In the genomic region with DNA sequence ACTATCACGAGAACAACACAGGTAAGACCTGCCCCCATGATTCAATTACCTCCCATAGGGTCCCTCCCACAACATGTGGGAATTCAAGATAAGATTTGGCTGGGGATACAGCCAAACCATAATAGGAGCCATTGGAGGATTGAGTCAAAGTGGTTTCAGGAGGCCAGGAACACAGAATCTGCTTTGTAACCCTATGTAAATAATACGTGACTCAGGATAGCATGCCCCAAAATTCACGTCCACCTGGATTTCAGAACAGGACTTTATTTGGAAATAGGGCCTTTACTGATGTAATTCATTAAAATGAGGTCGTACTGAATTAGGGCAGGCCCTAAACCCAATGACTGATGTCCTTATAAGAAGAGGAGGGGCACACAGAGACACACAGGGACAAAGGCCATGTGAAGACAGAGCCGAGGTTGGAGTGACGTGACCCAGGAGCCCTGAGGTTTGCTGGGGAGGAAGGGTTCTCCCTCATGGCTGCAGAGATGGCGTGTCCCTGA, we compare ENCODE assay signal across 1 cellular context.
TF ChIP-seq lines count a peak whose summit lies in the region.

No MANE protein-coding gene starts in this region.

TF ChIP-seq in HepG2, 621 proteins besides CTCF, POLR2A, EP300 and RAD21 (continued from another document and continues in another):
- TF ChIP-seq, protein P1, sequence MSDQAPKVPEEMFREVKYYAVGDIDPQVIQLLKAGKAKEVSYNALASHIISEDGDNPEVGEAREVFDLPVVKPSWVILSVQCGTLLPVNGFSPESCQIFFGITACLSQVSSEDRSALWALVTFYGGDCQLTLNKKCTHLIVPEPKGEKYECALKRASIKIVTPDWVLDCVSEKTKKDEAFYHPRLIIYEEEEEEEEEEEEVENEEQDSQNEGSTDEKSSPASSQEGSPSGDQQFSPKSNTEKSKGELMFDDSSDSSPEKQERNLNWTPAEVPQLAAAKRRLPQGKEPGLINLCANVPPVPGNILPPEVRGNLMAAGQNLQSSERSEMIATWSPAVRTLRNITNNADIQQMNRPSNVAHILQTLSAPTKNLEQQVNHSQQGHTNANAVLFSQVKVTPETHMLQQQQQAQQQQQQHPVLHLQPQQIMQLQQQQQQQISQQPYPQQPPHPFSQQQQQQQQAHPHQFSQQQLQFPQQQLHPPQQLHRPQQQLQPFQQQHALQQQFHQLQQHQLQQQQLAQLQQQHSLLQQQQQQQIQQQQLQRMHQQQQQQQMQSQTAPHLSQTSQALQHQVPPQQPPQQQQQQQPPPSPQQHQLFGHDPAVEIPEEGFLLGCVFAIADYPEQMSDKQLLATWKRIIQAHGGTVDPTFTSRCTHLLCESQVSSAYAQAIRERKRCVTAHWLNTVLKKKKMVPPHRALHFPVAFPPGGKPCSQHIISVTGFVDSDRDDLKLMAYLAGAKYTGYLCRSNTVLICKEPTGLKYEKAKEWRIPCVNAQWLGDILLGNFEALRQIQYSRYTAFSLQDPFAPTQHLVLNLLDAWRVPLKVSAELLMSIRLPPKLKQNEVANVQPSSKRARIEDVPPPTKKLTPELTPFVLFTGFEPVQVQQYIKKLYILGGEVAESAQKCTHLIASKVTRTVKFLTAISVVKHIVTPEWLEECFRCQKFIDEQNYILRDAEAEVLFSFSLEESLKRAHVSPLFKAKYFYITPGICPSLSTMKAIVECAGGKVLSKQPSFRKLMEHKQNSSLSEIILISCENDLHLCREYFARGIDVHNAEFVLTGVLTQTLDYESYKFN (CRISPR knock-in tag; conservative IDR thresholded peaks at IDR 0.05) = no peak
- TF ChIP-seq, protein P2, sequence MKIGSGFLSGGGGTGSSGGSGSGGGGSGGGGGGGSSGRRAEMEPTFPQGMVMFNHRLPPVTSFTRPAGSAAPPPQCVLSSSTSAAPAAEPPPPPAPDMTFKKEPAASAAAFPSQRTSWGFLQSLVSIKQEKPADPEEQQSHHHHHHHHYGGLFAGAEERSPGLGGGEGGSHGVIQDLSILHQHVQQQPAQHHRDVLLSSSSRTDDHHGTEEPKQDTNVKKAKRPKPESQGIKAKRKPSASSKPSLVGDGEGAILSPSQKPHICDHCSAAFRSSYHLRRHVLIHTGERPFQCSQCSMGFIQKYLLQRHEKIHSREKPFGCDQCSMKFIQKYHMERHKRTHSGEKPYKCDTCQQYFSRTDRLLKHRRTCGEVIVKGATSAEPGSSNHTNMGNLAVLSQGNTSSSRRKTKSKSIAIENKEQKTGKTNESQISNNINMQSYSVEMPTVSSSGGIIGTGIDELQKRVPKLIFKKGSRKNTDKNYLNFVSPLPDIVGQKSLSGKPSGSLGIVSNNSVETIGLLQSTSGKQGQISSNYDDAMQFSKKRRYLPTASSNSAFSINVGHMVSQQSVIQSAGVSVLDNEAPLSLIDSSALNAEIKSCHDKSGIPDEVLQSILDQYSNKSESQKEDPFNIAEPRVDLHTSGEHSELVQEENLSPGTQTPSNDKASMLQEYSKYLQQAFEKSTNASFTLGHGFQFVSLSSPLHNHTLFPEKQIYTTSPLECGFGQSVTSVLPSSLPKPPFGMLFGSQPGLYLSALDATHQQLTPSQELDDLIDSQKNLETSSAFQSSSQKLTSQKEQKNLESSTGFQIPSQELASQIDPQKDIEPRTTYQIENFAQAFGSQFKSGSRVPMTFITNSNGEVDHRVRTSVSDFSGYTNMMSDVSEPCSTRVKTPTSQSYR (CRISPR knock-in tag; IDR thresholded peaks at IDR 0.05; ENCODE audit: borderline replicate concordance) = no peak
- TF ChIP-seq, protein P3, sequence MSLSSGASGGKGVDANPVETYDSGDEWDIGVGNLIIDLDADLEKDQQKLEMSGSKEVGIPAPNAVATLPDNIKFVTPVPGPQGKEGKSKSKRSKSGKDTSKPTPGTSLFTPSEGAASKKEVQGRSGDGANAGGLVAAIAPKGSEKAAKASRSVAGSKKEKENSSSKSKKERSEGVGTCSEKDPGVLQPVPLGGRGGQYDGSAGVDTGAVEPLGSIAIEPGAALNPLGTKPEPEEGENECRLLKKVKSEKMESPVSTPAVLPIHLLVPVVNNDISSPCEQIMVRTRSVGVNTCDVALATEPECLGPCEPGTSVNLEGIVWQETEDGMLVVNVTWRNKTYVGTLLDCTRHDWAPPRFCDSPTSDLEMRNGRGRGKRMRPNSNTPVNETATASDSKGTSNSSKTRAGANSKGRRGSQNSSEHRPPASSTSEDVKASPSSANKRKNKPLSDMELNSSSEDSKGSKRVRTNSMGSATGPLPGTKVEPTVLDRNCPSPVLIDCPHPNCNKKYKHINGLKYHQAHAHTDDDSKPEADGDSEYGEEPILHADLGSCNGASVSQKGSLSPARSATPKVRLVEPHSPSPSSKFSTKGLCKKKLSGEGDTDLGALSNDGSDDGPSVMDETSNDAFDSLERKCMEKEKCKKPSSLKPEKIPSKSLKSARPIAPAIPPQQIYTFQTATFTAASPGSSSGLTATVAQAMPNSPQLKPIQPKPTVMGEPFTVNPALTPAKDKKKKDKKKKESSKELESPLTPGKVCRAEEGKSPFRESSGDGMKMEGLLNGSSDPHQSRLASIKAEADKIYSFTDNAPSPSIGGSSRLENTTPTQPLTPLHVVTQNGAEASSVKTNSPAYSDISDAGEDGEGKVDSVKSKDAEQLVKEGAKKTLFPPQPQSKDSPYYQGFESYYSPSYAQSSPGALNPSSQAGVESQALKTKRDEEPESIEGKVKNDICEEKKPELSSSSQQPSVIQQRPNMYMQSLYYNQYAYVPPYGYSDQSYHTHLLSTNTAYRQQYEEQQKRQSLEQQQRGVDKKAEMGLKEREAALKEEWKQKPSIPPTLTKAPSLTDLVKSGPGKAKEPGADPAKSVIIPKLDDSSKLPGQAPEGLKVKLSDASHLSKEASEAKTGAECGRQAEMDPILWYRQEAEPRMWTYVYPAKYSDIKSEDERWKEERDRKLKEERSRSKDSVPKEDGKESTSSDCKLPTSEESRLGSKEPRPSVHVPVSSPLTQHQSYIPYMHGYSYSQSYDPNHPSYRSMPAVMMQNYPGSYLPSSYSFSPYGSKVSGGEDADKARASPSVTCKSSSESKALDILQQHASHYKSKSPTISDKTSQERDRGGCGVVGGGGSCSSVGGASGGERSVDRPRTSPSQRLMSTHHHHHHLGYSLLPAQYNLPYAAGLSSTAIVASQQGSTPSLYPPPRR (CRISPR knock-in tag; IDR thresholded peaks at IDR 0.05; ENCODE audit: borderline replicate concordance) = no peak
- TF ChIP-seq, protein P4, sequence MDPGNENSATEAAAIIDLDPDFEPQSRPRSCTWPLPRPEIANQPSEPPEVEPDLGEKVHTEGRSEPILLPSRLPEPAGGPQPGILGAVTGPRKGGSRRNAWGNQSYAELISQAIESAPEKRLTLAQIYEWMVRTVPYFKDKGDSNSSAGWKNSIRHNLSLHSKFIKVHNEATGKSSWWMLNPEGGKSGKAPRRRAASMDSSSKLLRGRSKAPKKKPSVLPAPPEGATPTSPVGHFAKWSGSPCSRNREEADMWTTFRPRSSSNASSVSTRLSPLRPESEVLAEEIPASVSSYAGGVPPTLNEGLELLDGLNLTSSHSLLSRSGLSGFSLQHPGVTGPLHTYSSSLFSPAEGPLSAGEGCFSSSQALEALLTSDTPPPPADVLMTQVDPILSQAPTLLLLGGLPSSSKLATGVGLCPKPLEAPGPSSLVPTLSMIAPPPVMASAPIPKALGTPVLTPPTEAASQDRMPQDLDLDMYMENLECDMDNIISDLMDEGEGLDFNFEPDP (CRISPR knock-in tag; conservative IDR thresholded peaks at IDR 0.05) = no peak
- TF ChIP-seq, protein P5, sequence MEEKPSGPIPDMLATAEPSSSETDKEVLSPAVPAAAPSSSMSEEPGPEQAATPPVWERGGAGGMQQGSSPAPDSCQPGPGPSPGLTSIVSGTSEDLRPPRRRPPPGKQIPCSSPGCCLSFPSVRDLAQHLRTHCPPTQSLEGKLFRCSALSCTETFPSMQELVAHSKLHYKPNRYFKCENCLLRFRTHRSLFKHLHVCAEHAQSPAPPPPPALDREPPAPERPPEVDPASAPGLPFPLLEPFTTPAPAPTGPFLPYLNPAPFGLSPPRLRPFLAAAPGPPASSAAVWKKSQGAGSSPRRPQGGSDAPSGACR (CRISPR knock-in tag; IDR thresholded peaks at IDR 0.05) = no peak
- TF ChIP-seq POLR2G (IDR thresholded peaks at IDR 0.05; ENCODE audit: low read depth, low read length) (peak; percentile 40; the same call in 1 of the 2 replicates), NFYC (CRISPR knock-in tag; IDR thresholded peaks at IDR 0.05) (no peak), ZNF766 (CRISPR knock-in tag; IDR thresholded peaks at IDR 0.05; ENCODE audit: borderline replicate concordance) (no peak), NCOA5 (CRISPR knock-in tag; IDR thresholded peaks at IDR 0.05) (no peak), CREB1 (IDR thresholded peaks at IDR 0.05) (peak; percentile 21; the same call in 1 of the 2 replicates), CREB1 (CRISPR knock-in tag; IDR thresholded peaks at IDR 0.05) (peak; percentile 57; the same call in 1 of the 2 replicates), ZNF816 (CRISPR knock-in tag; IDR thresholded peaks at IDR 0.05; ENCODE audit: borderline replicate concordance) (no peak), SETDB1 (CRISPR knock-in tag; IDR thresholded peaks at IDR 0.05; ENCODE audit: borderline replicate concordance) (no peak), KDM6A (CRISPR knock-in tag; IDR thresholded peaks at IDR 0.05; ENCODE audit: low read depth) (no peak), ISL2 (CRISPR knock-in tag; IDR thresholded peaks at IDR 0.05) (no peak), ZFP36 (IDR thresholded peaks at IDR 0.05; ENCODE audit: borderline replicate concordance, low read depth, low read length, partially characterized antibody) (no peak), SUZ12 (IDR thresholded peaks at IDR 0.05; ENCODE audit: low read depth, low read length) (no peak), MAF1 (CRISPR knock-in tag; IDR thresholded peaks at IDR 0.05; ENCODE audit: borderline replicate concordance) (no peak), FOXC1 (CRISPR knock-in tag; IDR thresholded peaks at IDR 0.05; ENCODE audit: borderline replicate concordance) (no peak), ZNF605 (CRISPR knock-in tag; IDR thresholded peaks at IDR 0.05) (no peak)
- TF ChIP-seq, protein P6, sequence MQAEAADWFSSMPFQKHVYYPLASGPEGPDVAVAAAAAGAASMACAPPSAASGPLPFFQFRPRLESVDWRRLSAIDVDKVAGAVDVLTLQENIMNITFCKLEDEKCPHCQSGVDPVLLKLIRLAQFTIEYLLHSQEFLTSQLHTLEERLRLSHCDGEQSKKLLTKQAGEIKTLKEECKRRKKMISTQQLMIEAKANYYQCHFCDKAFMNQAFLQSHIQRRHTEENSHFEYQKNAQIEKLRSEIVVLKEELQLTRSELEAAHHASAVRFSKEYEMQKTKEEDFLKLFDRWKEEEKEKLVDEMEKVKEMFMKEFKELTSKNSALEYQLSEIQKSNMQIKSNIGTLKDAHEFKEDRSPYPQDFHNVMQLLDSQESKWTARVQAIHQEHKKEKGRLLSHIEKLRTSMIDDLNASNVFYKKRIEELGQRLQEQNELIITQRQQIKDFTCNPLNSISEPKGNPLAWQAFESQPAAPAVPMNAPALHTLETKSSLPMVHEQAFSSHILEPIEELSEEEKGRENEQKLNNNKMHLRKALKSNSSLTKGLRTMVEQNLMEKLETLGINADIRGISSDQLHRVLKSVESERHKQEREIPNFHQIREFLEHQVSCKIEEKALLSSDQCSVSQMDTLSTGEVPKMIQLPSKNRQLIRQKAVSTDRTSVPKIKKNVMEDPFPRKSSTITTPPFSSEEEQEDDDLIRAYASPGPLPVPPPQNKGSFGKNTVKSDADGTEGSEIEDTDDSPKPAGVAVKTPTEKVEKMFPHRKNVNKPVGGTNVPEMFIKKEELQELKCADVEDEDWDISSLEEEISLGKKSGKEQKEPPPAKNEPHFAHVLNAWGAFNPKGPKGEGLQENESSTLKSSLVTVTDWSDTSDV (CRISPR knock-in tag; IDR thresholded peaks at IDR 0.05) = no peak
- TF ChIP-seq, protein P7, sequence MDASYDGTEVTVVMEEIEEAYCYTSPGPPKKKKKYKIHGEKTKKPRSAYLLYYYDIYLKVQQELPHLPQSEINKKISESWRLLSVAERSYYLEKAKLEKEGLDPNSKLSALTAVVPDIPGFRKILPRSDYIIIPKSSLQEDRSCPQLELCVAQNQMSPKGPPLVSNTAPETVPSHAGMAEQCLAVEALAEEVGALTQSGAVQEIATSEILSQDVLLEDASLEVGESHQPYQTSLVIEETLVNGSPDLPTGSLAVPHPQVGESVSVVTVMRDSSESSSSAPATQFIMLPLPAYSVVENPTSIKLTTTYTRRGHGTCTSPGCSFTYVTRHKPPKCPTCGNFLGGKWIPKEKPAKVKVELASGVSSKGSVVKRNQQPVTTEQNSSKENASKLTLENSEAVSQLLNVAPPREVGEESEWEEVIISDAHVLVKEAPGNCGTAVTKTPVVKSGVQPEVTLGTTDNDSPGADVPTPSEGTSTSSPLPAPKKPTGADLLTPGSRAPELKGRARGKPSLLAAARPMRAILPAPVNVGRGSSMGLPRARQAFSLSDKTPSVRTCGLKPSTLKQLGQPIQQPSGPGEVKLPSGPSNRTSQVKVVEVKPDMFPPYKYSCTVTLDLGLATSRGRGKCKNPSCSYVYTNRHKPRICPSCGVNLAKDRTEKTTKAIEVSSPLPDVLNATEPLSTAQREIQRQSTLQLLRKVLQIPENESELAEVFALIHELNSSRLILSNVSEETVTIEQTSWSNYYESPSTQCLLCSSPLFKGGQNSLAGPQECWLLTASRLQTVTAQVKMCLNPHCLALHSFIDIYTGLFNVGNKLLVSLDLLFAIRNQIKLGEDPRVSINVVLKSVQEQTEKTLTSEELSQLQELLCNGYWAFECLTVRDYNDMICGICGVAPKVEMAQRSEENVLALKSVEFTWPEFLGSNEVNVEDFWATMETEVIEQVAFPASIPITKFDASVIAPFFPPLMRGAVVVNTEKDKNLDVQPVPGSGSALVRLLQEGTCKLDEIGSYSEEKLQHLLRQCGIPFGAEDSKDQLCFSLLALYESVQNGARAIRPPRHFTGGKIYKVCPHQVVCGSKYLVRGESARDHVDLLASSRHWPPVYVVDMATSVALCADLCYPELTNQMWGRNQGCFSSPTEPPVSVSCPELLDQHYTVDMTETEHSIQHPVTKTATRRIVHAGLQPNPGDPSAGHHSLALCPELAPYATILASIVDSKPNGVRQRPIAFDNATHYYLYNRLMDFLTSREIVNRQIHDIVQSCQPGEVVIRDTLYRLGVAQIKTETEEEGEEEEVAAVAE (CRISPR knock-in tag; IDR thresholded peaks at IDR 0.05; ENCODE audit: borderline replicate concordance) = peak; percentile 94
- TF ChIP-seq, protein P8, sequence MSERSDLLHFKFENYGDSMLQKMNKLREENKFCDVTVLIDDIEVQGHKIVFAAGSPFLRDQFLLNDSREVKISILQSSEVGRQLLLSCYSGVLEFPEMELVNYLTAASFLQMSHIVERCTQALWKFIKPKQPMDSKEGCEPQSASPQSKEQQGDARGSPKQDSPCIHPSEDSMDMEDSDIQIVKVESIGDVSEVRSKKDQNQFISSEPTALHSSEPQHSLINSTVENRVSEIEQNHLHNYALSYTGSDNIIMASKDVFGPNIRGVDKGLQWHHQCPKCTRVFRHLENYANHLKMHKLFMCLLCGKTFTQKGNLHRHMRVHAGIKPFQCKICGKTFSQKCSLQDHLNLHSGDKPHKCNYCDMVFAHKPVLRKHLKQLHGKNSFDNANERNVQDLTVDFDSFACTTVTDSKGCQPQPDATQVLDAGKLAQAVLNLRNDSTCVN (CRISPR knock-in tag; IDR thresholded peaks at IDR 0.05; ENCODE audit: borderline replicate concordance) = no peak
- TF ChIP-seq, protein P9, sequence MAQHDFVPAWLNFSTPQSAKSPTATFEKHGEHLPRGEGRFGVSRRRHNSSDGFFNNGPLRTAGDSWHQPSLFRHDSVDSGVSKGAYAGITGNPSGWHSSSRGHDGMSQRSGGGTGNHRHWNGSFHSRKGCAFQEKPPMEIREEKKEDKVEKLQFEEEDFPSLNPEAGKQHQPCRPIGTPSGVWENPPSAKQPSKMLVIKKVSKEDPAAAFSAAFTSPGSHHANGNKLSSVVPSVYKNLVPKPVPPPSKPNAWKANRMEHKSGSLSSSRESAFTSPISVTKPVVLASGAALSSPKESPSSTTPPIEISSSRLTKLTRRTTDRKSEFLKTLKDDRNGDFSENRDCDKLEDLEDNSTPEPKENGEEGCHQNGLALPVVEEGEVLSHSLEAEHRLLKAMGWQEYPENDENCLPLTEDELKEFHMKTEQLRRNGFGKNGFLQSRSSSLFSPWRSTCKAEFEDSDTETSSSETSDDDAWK (CRISPR knock-in tag; IDR thresholded peaks at IDR 0.05) = no peak
- TF ChIP-seq, protein P10, sequence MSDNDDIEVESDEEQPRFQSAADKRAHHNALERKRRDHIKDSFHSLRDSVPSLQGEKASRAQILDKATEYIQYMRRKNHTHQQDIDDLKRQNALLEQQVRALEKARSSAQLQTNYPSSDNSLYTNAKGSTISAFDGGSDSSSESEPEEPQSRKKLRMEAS (IDR thresholded peaks at IDR 0.05) = no peak
